ENCODE assay signal across 23 cellular contexts in genomic region chrX:32592786-32593185, GRCh38.
"Had no signal": no experiment of that assay in that cellular context is flagged by ENCODE, and none has a peak within 500 bp of the region (broad histone marks: within the 10 kb centered on the region; RNA-seq: fewer than 3 reads in every experiment).

No MANE protein-coding gene starts in this region.

- H3K4me3 ChIP-seq: lower lobe of right lung, neural progenitor cell, psoas muscle, skin epidermis, suprapubic skin, thoracic aorta, tibial artery, uterus had no signal

- H3K9me3 ChIP-seq: lower lobe of right lung, neutrophil, psoas muscle, suprapubic skin, thoracic aorta, tibial artery, uterus had no signal

- H3K4me1 ChIP-seq: lower lobe of right lung, neural progenitor cell, parathyroid adenoma, psoas muscle, suprapubic skin, tibial artery, uterus had no signal

- H3K27me3 ChIP-seq: neural progenitor cell, neutrophil, suprapubic skin, tibial artery, uterus had no signal

- ATAC-seq: lower lobe of right lung; natural killer cell; sciatic nerve; stimulated activated effector memory CD8-positive, alpha-beta T cell treated with anti-CD3 and anti-CD28 coated beads, Interleukin-12 subunit alpha, Interleukin-12 subunit beta, amount 100 ng/mL, for 72 hours had no signal

- DNase-seq: glutamatergic neuron; hippocampal formation; lower lobe of right lung; mammary epithelial cell; mesenchymal stem cell; naive B cell; natural killer cell; nephron progenitor cell; occipital lobe; psoas muscle; stimulated activated CD4-positive, alpha-beta T cell treated with anti-CD3 and anti-CD28 coated beads, Interleukin-4, amount 100 ng/mL, for 24 hours; stimulated activated naive CD4-positive, alpha-beta T cell; tibial artery; trophoblast cell; uterus had no signal

- H3K27ac ChIP-seq: lower lobe of right lung, neural progenitor cell, neutrophil, parathyroid adenoma, psoas muscle, skin epidermis, suprapubic skin, thoracic aorta, tibial artery, uterus had no signal

- H3K36me3 ChIP-seq: lower lobe of right lung, neural progenitor cell, neutrophil, suprapubic skin, thoracic aorta, uterus had no signal
